Comparison of ENCODE assay signal across 9 cellular contexts in the genomic region with DNA sequence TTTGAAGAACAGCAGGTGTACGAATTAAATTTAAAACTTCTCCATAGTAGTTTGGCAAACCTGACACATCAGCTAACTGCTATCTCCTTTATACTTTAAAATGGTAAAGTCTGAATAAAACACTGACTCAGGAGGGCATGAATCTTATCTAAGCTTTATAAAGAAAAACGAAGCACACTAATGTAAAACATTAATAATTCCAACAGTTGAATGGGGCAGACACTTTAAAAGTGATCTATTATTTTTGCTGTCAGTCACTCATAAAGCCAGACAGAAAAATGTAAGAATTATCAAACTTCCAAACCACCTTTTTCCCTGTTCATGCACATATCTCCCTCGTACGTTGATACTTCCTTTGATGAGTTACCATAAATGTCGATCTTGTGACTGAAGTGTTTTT. TPM values are rescaled to one million over a fixed set of nuclear protein-coding genes. Genes with fewer than 3 reads are reported as not detected.
A peak's percentile ranks its signal among the peaks of the same experiment; 100 is the strongest.
DNase-seq lines count a peak whose midpoint lies in the region; ATAC-seq and TF ChIP-seq lines count a peak whose summit lies in the region.
"Had no signal": no experiment of that assay in that cellular context is flagged by ENCODE, and none has a peak within 500 bp of the region (broad histone marks: within the 10 kb centered on the region; RNA-seq: fewer than 3 reads in every experiment).

No MANE protein-coding gene starts in this region.

- H3K4me3 ChIP-seq in left lung (peak overlapping the region; percentile 70 to 77), tibial artery (peak overlapping the region; percentile 62 to 85)

- POLR2A ChIA-PET in activated naive CD8-positive, alpha-beta T cell treated with anti-CD3 and anti-CD28 coated beads, Interleukin-2, amount 10 ng/mL, durations not matched to agents 7 days and 5 days (lab: Charles Lee): interaction anchor here (0.6 kb wide), 1 partner anchor 27 kb away, joined by 7 read pairs; no protein-coding TSS in a partner anchor

- H3K27me3 Mint-ChIP-seq in activated T-cell treated with anti-CD3 and anti-CD28 coated beads, Interleukin-2, amount 50 U/mL, for 4 hours (ENCODE audit: low read depth): no peaks in the 10 kb centered on the region
- no peaks in the 10 kb centered on the region for H3K27me3 Mint-ChIP-seq in activated naive CD8-positive, alpha-beta T cell treated with anti-CD3 and anti-CD28 coated beads, Interleukin-2, amount 10 ng/mL, durations not matched to agents 7 days and 5 days

- H3K4me3 Mint-ChIP-seq in activated T-cell treated with anti-CD3 and anti-CD28 coated beads, Interleukin-2, amount 50 U/mL, for 4 hours: peak overlapping the region; percentile 96
- peak overlapping the region; percentile 92 for H3K4me3 Mint-ChIP-seq in activated naive CD8-positive, alpha-beta T cell treated with anti-CD3 and anti-CD28 coated beads, Interleukin-2, amount 10 ng/mL, durations not matched to agents 7 days and 5 days

- TF ChIP-seq CTCF in left lung (IDR thresholded peaks at IDR 0.05) (no peak), tibial artery (IDR thresholded peaks at IDR 0.05) (no peak)

- H3K27ac ChIP-seq in left lung: peak overlapping the region; percentile 97 to 99
- H3K27ac ChIP-seq in tibial artery: peak overlapping the region in 1 of 2 donors; percentile 96

- H3K27ac Mint-ChIP-seq in activated naive CD8-positive, alpha-beta T cell treated with anti-CD3 and anti-CD28 coated beads, Interleukin-2, amount 10 ng/mL, durations not matched to agents 7 days and 5 days: no peak overlapping the region

- H3K36me3 Mint-ChIP-seq in activated T-cell treated with anti-CD3 and anti-CD28 coated beads, Interleukin-2, amount 50 U/mL, for 4 hours (ENCODE audit: insufficient read depth): peaks cover 18% of the 10 kb centered on the region
- H3K36me3 Mint-ChIP-seq in activated naive CD8-positive, alpha-beta T cell treated with anti-CD3 and anti-CD28 coated beads, Interleukin-2, amount 10 ng/mL, durations not matched to agents 7 days and 5 days: peaks cover 11% of the 10 kb centered on the region

- peaks cover 53% of the 10 kb centered on the region for H3K4me1 Mint-ChIP-seq in activated T-cell treated with anti-CD3 and anti-CD28 coated beads, Interleukin-2, amount 50 U/mL, for 4 hours (ENCODE audit: low read depth)
- H3K4me1 Mint-ChIP-seq in activated naive CD8-positive, alpha-beta T cell treated with anti-CD3 and anti-CD28 coated beads, Interleukin-2, amount 10 ng/mL, durations not matched to agents 7 days and 5 days: peaks cover 28% of the 10 kb centered on the region

- H3K27me3 ChIP-seq in left lung (no peaks in the 10 kb centered on the region), tibial artery (no peaks in the 10 kb centered on the region)

- H3K9me3 ChIP-seq in left lung (no peaks in the 10 kb centered on the region), tibial artery (no peaks in the 10 kb centered on the region)

- no peaks in the 10 kb centered on the region for H3K9me3 Mint-ChIP-seq in activated T-cell treated with anti-CD3 and anti-CD28 coated beads, Interleukin-2, amount 50 U/mL, for 4 hours
- no peaks in the 10 kb centered on the region for H3K9me3 Mint-ChIP-seq in activated naive CD8-positive, alpha-beta T cell treated with anti-CD3 and anti-CD28 coated beads, Interleukin-2, amount 10 ng/mL, durations not matched to agents 7 days and 5 days

- no peak for ATAC-seq in activated T-cell treated with anti-CD3 and anti-CD28 coated beads, Interleukin-2, amount 50 U/mL, for 4 hours
- ATAC-seq in activated naive CD8-positive, alpha-beta T cell treated with anti-CD3 and anti-CD28 coated beads, Interleukin-2, amount 10 ng/mL, durations not matched to agents 7 days and 5 days (ENCODE audit: low read depth): no peak
- no peak for ATAC-seq in left lung
- no peak for ATAC-seq in GM21786 (IDR thresholded peaks at IDR 0.05; ENCODE audit: unreplicated experiment)
- no peak for ATAC-seq in GM19328 (IDR thresholded peaks at IDR 0.05; ENCODE audit: unreplicated experiment)
- ATAC-seq in HG03442 (IDR thresholded peaks at IDR 0.05; ENCODE audit: unreplicated experiment): no peak

- H3K36me3 ChIP-seq in left lung (peaks cover 0 to 6% of the 10 kb centered on the region in 2 donors), tibial artery (no peaks in the 10 kb centered on the region)

- peaks cover 35 to 58% of the 10 kb centered on the region in 2 donors for H3K4me1 ChIP-seq in left lung
- peaks cover 0 to 61% (median 38%) of the 10 kb centered on the region in 4 donors for H3K4me1 ChIP-seq in tibial artery

- no peak for DNase-seq in activated T-cell treated with anti-CD3 and anti-CD28 coated beads, Interleukin-2, amount 50 U/mL, for 4 hours
- DNase-seq in activated T-cell treated with anti-CD3 and anti-CD28 coated beads for 4 hours: no peak
- DNase-seq in activated naive CD8-positive, alpha-beta T cell treated with anti-CD3 and anti-CD28 coated beads, Interleukin-2, amount 10 ng/mL, durations not matched to agents 7 days and 5 days: no peak
- DNase-seq in left lung: no peak
- no peak for DNase-seq in tibial artery
- DNase-seq: cortex of kidney had no signal

- intact Hi-C loops in left lung (cut with DNase I) (no loop called here), tibial artery (cut with DNase I; ENCODE audit: low total_unique reads) (no loop called here)

RNA-seq across cellular contexts. Expression of a gene that starts 2.6 kb away (rescaled TPM):
- 10 to 100 TPM; 86.6 to 97.7 (median 92.3) TPM for total RNA-seq in activated T-cell treated with anti-CD3 and anti-CD28 coated beads, Interleukin-2, amount 50 U/mL, for 4 hours
- total RNA-seq in activated naive CD8-positive, alpha-beta T cell treated with anti-CD3 and anti-CD28 coated beads, Interleukin-2, amount 10 ng/mL, durations not matched to agents 7 days and 5 days: 10 to 100 TPM; 46.1 to 46.3 TPM
- total RNA-seq in left lung: 100 to 1,000 TPM; 228 to 231 TPM

RNA-seq across cellular contexts. Expression of a gene that starts 38.5 kb away (rescaled TPM):
- 10 to 100 TPM; 42.4 to 44.7 (median 43.9) TPM for total RNA-seq in activated T-cell treated with anti-CD3 and anti-CD28 coated beads, Interleukin-2, amount 50 U/mL, for 4 hours
- 10 to 100 TPM; 23.3 to 27.3 TPM for total RNA-seq in activated naive CD8-positive, alpha-beta T cell treated with anti-CD3 and anti-CD28 coated beads, Interleukin-2, amount 10 ng/mL, durations not matched to agents 7 days and 5 days
- total RNA-seq in left lung: 10 to 100 TPM; 23.1 to 24.3 TPM

RNA-seq across cellular contexts. Expression of a gene that starts 50.4 kb away (rescaled TPM):
- under 1 TPM in 1 of 3 donors, not detected in 2; 0.05 TPM for total RNA-seq in activated T-cell treated with anti-CD3 and anti-CD28 coated beads, Interleukin-2, amount 50 U/mL, for 4 hours
- total RNA-seq in activated naive CD8-positive, alpha-beta T cell treated with anti-CD3 and anti-CD28 coated beads, Interleukin-2, amount 10 ng/mL, durations not matched to agents 7 days and 5 days: under 1 TPM; 0.20 to 0.30 TPM
- total RNA-seq in left lung: 1 to 10 TPM in 1 of 2 donors, under 1 TPM in 1; 0.61 to 4.9 TPM
